9 cellular contexts compared by ENCODE assay signal in genomic region chr20:689947-690346, GRCh38. TPM values are rescaled to one million over a fixed set of nuclear protein-coding genes. Genes with fewer than 3 reads are reported as not detected.
"Had no signal": no experiment of that assay in that cellular context is flagged by ENCODE, and none has a peak within 500 bp of the region (broad histone marks: within the 10 kb centered on the region; RNA-seq: fewer than 3 reads in every experiment).

No MANE protein-coding gene starts in this region.

- H3K4me2 ChIP-seq: KMS-11 had no signal

- DNase-seq: IMR-90, KBM-7, KG1 had no signal

- H3K9ac ChIP-seq: KMS-11 had no signal

- FAIRE-seq: HTR-8/SVneo had no signal

- H3K27ac ChIP-seq: HL-60, KMS-11 had no signal

RNA-seq across cellular contexts. Expression of gene SCRT2, which starts 14.3 kb away (rescaled TPM):
- total RNA-seq: HT-29, HT1080, IMR-90 had no signal
- polyA plus RNA-seq: IgD-negative memory B cell, IMR-90 had no signal
